ENCODE assay signal across 1 cellular context in the genomic region with DNA sequence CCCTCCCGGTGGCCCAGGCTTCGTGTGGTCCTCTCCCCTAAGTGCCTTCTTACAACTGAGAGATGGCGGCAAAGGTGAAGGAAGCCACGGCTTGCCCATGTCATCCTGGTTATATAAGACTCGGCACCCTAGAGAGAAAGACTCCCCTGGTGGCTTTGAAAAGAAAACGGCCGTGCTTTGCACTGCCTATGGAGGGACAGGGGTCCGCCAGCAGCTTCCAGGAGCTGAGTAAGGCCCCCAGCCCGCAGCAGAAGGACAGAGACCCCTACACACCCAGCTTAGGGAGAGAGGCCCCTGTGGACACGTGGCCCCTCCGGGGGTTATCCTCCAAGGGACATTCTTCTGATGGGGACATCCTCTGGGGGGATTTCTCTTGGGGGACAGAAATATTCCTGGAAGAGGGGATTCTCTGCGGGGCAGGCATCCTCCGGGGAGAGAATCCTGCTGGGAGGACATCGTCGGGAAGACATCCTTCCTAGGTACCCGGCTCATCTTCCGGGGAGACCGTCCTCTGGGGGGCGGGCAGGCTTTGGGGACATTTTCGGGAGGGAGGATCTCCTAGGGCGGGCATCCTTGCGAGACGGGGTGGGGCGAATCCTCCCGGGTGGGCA.
TF ChIP-seq lines count a peak whose summit lies in the region.

No MANE protein-coding gene starts in this region.

TF ChIP-seq in HepG2, 621 proteins besides CTCF, POLR2A, EP300 and RAD21 (continued from another document and continues in another):
- TF ChIP-seq, protein P1, sequence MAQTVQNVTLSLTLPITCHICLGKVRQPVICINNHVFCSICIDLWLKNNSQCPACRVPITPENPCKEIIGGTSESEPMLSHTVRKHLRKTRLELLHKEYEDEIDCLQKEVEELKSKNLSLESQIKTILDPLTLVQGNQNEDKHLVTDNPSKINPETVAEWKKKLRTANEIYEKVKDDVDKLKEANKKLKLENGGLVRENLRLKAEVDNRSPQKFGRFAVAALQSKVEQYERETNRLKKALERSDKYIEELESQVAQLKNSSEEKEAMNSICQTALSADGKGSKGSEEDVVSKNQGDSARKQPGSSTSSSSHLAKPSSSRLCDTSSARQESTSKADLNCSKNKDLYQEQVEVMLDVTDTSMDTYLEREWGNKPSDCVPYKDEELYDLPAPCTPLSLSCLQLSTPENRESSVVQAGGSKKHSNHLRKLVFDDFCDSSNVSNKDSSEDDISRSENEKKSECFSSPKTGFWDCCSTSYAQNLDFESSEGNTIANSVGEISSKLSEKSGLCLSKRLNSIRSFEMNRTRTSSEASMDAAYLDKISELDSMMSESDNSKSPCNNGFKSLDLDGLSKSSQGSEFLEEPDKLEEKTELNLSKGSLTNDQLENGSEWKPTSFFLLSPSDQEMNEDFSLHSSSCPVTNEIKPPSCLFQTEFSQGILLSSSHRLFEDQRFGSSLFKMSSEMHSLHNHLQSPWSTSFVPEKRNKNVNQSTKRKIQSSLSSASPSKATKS (CRISPR knock-in tag; IDR thresholded peaks at IDR 0.05): no peak
- TF ChIP-seq BRCA1 (CRISPR knock-in tag; IDR thresholded peaks at IDR 0.05) (no peak), RNF2 (conservative IDR thresholded peaks at IDR 0.05; ENCODE audit: low read depth) (no peak), ZNF709 (CRISPR knock-in tag; IDR thresholded peaks at IDR 0.05) (no peak), ZNF264 (CRISPR knock-in tag; IDR thresholded peaks at IDR 0.05) (no peak), ASH2L (IDR thresholded peaks at IDR 0.05; ENCODE audit: insufficient read length, low read depth, low read length) (no peak), ZNF33A (CRISPR knock-in tag; IDR thresholded peaks at IDR 0.05; ENCODE audit: borderline replicate concordance) (no peak), FOXP1 (IDR thresholded peaks at IDR 0.05) (no peak), FOXP1 (CRISPR knock-in tag; IDR thresholded peaks at IDR 0.05) (no peak), HMG20B (CRISPR knock-in tag; conservative IDR thresholded peaks at IDR 0.05) (no peak), ZFP36L1 (CRISPR knock-in tag; IDR thresholded peaks at IDR 0.05) (no peak), ZBTB7A (CRISPR knock-in tag; IDR thresholded peaks at IDR 0.05) (no peak), SP1 (IDR thresholded peaks at IDR 0.05) (no peak), SP1 (CRISPR knock-in tag; IDR thresholded peaks at IDR 0.05) (no peak), CREB1 (IDR thresholded peaks at IDR 0.05) (no peak), CREB1 (CRISPR knock-in tag; IDR thresholded peaks at IDR 0.05) (no peak)
- TF ChIP-seq, protein P2, sequence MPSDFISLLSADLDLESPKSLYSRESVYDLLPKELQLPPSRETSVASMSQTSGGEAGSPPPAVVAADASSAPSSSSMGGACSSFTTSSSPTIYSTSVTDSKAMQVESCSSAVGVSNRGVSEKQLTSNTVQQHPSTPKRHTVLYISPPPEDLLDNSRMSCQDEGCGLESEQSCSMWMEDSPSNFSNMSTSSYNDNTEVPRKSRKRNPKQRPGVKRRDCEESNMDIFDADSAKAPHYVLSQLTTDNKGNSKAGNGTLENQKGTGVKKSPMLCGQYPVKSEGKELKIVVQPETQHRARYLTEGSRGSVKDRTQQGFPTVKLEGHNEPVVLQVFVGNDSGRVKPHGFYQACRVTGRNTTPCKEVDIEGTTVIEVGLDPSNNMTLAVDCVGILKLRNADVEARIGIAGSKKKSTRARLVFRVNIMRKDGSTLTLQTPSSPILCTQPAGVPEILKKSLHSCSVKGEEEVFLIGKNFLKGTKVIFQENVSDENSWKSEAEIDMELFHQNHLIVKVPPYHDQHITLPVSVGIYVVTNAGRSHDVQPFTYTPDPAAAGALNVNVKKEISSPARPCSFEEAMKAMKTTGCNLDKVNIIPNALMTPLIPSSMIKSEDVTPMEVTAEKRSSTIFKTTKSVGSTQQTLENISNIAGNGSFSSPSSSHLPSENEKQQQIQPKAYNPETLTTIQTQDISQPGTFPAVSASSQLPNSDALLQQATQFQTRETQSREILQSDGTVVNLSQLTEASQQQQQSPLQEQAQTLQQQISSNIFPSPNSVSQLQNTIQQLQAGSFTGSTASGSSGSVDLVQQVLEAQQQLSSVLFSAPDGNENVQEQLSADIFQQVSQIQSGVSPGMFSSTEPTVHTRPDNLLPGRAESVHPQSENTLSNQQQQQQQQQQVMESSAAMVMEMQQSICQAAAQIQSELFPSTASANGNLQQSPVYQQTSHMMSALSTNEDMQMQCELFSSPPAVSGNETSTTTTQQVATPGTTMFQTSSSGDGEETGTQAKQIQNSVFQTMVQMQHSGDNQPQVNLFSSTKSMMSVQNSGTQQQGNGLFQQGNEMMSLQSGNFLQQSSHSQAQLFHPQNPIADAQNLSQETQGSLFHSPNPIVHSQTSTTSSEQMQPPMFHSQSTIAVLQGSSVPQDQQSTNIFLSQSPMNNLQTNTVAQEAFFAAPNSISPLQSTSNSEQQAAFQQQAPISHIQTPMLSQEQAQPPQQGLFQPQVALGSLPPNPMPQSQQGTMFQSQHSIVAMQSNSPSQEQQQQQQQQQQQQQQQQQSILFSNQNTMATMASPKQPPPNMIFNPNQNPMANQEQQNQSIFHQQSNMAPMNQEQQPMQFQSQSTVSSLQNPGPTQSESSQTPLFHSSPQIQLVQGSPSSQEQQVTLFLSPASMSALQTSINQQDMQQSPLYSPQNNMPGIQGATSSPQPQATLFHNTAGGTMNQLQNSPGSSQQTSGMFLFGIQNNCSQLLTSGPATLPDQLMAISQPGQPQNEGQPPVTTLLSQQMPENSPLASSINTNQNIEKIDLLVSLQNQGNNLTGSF (CRISPR knock-in tag; IDR thresholded peaks at IDR 0.05): no peak
- TF ChIP-seq, protein P3, sequence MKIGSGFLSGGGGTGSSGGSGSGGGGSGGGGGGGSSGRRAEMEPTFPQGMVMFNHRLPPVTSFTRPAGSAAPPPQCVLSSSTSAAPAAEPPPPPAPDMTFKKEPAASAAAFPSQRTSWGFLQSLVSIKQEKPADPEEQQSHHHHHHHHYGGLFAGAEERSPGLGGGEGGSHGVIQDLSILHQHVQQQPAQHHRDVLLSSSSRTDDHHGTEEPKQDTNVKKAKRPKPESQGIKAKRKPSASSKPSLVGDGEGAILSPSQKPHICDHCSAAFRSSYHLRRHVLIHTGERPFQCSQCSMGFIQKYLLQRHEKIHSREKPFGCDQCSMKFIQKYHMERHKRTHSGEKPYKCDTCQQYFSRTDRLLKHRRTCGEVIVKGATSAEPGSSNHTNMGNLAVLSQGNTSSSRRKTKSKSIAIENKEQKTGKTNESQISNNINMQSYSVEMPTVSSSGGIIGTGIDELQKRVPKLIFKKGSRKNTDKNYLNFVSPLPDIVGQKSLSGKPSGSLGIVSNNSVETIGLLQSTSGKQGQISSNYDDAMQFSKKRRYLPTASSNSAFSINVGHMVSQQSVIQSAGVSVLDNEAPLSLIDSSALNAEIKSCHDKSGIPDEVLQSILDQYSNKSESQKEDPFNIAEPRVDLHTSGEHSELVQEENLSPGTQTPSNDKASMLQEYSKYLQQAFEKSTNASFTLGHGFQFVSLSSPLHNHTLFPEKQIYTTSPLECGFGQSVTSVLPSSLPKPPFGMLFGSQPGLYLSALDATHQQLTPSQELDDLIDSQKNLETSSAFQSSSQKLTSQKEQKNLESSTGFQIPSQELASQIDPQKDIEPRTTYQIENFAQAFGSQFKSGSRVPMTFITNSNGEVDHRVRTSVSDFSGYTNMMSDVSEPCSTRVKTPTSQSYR (CRISPR knock-in tag; IDR thresholded peaks at IDR 0.05; ENCODE audit: borderline replicate concordance): no peak
- TF ChIP-seq, protein P4, sequence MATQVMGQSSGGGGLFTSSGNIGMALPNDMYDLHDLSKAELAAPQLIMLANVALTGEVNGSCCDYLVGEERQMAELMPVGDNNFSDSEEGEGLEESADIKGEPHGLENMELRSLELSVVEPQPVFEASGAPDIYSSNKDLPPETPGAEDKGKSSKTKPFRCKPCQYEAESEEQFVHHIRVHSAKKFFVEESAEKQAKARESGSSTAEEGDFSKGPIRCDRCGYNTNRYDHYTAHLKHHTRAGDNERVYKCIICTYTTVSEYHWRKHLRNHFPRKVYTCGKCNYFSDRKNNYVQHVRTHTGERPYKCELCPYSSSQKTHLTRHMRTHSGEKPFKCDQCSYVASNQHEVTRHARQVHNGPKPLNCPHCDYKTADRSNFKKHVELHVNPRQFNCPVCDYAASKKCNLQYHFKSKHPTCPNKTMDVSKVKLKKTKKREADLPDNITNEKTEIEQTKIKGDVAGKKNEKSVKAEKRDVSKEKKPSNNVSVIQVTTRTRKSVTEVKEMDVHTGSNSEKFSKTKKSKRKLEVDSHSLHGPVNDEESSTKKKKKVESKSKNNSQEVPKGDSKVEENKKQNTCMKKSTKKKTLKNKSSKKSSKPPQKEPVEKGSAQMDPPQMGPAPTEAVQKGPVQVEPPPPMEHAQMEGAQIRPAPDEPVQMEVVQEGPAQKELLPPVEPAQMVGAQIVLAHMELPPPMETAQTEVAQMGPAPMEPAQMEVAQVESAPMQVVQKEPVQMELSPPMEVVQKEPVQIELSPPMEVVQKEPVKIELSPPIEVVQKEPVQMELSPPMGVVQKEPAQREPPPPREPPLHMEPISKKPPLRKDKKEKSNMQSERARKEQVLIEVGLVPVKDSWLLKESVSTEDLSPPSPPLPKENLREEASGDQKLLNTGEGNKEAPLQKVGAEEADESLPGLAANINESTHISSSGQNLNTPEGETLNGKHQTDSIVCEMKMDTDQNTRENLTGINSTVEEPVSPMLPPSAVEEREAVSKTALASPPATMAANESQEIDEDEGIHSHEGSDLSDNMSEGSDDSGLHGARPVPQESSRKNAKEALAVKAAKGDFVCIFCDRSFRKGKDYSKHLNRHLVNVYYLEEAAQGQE (IDR thresholded peaks at IDR 0.05; ENCODE audit: borderline replicate concordance in 1 of 2, low read depth in 1 of 2, low read length in 2 of 2): no peak
- TF ChIP-seq, protein P5, sequence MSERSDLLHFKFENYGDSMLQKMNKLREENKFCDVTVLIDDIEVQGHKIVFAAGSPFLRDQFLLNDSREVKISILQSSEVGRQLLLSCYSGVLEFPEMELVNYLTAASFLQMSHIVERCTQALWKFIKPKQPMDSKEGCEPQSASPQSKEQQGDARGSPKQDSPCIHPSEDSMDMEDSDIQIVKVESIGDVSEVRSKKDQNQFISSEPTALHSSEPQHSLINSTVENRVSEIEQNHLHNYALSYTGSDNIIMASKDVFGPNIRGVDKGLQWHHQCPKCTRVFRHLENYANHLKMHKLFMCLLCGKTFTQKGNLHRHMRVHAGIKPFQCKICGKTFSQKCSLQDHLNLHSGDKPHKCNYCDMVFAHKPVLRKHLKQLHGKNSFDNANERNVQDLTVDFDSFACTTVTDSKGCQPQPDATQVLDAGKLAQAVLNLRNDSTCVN (CRISPR knock-in tag; IDR thresholded peaks at IDR 0.05; ENCODE audit: borderline replicate concordance): no peak
- TF ChIP-seq, protein P6, sequence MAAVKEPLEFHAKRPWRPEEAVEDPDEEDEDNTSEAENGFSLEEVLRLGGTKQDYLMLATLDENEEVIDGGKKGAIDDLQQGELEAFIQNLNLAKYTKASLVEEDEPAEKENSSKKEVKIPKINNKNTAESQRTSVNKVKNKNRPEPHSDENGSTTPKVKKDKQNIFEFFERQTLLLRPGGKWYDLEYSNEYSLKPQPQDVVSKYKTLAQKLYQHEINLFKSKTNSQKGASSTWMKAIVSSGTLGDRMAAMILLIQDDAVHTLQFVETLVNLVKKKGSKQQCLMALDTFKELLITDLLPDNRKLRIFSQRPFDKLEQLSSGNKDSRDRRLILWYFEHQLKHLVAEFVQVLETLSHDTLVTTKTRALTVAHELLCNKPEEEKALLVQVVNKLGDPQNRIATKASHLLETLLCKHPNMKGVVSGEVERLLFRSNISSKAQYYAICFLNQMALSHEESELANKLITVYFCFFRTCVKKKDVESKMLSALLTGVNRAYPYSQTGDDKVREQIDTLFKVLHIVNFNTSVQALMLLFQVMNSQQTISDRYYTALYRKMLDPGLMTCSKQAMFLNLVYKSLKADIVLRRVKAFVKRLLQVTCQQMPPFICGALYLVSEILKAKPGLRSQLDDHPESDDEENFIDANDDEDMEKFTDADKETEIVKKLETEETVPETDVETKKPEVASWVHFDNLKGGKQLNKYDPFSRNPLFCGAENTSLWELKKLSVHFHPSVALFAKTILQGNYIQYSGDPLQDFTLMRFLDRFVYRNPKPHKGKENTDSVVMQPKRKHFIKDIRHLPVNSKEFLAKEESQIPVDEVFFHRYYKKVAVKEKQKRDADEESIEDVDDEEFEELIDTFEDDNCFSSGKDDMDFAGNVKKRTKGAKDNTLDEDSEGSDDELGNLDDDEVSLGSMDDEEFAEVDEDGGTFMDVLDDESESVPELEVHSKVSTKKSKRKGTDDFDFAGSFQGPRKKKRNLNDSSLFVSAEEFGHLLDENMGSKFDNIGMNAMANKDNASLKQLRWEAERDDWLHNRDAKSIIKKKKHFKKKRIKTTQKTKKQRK (IDR thresholded peaks at IDR 0.05; ENCODE audit: low read length): no peak
- TF ChIP-seq, protein P7, sequence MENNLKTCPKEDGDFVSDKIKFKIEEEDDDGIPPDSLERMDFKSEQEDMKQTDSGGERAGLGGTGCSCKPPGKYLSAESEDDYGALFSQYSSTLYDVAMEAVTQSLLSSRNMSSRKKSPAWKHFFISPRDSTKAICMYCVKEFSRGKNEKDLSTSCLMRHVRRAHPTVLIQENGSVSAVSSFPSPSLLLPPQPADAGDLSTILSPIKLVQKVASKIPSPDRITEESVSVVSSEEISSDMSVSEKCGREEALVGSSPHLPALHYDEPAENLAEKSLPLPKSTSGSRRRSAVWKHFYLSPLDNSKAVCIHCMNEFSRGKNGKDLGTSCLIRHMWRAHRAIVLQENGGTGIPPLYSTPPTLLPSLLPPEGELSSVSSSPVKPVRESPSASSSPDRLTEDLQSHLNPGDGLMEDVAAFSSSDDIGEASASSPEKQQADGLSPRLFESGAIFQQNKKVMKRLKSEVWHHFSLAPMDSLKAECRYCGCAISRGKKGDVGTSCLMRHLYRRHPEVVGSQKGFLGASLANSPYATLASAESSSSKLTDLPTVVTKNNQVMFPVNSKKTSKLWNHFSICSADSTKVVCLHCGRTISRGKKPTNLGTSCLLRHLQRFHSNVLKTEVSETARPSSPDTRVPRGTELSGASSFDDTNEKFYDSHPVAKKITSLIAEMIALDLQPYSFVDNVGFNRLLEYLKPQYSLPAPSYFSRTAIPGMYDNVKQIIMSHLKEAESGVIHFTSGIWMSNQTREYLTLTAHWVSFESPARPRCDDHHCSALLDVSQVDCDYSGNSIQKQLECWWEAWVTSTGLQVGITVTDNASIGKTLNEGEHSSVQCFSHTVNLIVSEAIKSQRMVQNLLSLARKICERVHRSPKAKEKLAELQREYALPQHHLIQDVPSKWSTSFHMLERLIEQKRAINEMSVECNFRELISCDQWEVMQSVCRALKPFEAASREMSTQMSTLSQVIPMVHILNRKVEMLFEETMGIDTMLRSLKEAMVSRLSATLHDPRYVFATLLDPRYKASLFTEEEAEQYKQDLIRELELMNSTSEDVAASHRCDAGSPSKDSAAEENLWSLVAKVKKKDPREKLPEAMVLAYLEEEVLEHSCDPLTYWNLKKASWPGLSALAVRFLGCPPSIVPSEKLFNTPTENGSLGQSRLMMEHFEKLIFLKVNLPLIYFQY (CRISPR knock-in tag; IDR thresholded peaks at IDR 0.05; ENCODE audit: borderline replicate concordance): no peak
- TF ChIP-seq, protein P8, sequence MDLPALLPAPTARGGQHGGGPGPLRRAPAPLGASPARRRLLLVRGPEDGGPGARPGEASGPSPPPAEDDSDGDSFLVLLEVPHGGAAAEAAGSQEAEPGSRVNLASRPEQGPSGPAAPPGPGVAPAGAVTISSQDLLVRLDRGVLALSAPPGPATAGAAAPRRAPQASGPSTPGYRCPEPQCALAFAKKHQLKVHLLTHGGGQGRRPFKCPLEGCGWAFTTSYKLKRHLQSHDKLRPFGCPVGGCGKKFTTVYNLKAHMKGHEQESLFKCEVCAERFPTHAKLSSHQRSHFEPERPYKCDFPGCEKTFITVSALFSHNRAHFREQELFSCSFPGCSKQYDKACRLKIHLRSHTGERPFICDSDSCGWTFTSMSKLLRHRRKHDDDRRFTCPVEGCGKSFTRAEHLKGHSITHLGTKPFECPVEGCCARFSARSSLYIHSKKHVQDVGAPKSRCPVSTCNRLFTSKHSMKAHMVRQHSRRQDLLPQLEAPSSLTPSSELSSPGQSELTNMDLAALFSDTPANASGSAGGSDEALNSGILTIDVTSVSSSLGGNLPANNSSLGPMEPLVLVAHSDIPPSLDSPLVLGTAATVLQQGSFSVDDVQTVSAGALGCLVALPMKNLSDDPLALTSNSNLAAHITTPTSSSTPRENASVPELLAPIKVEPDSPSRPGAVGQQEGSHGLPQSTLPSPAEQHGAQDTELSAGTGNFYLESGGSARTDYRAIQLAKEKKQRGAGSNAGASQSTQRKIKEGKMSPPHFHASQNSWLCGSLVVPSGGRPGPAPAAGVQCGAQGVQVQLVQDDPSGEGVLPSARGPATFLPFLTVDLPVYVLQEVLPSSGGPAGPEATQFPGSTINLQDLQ (CRISPR knock-in tag; IDR thresholded peaks at IDR 0.05): no peak
